ENCODE assay signal across 1 cellular context in the genomic region with DNA sequence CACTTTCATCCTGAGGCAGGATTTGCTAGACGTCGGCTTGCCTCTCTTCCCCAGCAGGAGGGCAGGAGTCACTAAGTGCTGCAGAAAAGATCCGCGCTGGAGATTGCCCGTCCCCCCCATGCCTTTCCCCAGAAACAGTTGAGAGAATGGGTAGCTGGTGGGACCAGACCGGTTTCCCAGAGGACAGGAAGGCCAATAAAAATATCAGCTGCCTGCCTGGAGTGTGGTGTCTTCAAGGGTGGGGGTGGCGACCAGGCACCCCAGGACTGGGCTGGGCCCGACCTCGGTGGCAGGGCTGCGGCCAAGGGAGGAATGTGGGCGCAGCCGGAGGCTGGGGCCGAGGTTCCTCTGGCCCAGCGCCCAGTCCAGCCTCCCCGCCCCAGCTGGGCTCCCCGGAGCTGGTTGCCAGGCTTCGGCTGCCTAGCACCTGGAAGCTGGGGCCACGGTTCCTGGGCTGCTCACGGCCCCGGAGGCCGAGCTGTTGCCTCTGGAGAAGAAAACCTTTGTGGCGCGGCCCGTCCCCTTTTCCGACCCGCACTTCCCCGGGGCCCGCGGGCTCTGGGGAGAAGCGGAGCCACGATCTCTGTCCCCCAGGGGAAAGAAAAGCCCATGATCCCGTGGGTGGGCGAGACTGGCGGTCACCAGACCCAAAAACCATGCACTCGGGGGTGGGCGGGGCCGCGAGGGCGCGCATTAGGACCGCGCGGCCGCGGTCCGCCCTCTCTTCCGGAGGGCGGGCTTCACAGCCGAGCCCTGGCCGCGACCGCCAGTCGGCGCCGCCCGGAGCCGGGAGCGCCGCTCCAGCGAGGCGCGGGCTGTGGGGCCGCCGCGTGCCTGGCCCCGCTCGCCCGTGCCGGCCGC.
TF ChIP-seq lines count a peak whose summit lies in the region.

A gene with protein sequence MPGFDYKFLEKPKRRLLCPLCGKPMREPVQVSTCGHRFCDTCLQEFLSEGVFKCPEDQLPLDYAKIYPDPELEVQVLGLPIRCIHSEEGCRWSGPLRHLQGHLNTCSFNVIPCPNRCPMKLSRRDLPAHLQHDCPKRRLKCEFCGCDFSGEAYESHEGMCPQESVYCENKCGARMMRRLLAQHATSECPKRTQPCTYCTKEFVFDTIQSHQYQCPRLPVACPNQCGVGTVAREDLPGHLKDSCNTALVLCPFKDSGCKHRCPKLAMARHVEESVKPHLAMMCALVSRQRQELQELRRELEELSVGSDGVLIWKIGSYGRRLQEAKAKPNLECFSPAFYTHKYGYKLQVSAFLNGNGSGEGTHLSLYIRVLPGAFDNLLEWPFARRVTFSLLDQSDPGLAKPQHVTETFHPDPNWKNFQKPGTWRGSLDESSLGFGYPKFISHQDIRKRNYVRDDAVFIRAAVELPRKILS (plus strand): TSS at position 769 of the 861 bp plus-strand sequence. CDS start 102 bp downstream, outside the sequence.

TF ChIP-seq in K562, 482 proteins besides CTCF, POLR2A, EP300 and RAD21 (continued from another document and continues in another):
- TF ChIP-seq, protein P1, sequence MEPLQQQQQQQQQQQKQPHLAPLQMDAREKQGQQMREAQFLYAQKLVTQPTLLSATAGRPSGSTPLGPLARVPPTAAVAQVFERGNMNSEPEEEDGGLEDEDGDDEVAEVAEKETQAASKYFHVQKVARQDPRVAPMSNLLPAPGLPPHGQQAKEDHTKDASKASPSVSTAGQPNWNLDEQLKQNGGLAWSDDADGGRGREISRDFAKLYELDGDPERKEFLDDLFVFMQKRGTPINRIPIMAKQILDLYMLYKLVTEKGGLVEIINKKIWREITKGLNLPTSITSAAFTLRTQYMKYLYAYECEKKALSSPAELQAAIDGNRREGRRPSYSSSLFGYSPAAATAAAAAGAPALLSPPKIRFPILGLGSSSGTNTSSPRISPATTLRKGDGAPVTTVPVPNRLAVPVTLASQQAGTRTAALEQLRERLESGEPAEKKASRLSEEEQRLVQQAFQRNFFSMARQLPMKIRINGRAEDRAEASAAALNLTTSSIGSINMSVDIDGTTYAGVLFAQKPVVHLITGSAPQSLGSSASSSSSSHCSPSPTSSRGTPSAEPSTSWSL (CRISPR knock-in tag; IDR thresholded peaks at IDR 0.05; ENCODE audit: borderline replicate concordance): no peak
- TF ChIP-seq ZBTB7A (IDR thresholded peaks at IDR 0.05; ENCODE audit: borderline replicate concordance, control insufficient read depth, low read depth, low read length): peak; percentile 82; the same call in 1 of the 2 replicates
- TF ChIP-seq NFRKB (IDR thresholded peaks at IDR 0.05; ENCODE audit: low read depth): no peak; the same call in 1 of the 2 replicates
- TF ChIP-seq, protein P2, sequence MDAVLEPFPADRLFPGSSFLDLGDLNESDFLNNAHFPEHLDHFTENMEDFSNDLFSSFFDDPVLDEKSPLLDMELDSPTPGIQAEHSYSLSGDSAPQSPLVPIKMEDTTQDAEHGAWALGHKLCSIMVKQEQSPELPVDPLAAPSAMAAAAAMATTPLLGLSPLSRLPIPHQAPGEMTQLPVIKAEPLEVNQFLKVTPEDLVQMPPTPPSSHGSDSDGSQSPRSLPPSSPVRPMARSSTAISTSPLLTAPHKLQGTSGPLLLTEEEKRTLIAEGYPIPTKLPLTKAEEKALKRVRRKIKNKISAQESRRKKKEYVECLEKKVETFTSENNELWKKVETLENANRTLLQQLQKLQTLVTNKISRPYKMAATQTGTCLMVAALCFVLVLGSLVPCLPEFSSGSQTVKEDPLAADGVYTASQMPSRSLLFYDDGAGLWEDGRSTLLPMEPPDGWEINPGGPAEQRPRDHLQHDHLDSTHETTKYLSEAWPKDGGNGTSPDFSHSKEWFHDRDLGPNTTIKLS (IDR thresholded peaks at IDR 0.05; ENCODE audit: borderline replicate concordance, low read depth): peak; percentile 31
- TF ChIP-seq, protein P3, sequence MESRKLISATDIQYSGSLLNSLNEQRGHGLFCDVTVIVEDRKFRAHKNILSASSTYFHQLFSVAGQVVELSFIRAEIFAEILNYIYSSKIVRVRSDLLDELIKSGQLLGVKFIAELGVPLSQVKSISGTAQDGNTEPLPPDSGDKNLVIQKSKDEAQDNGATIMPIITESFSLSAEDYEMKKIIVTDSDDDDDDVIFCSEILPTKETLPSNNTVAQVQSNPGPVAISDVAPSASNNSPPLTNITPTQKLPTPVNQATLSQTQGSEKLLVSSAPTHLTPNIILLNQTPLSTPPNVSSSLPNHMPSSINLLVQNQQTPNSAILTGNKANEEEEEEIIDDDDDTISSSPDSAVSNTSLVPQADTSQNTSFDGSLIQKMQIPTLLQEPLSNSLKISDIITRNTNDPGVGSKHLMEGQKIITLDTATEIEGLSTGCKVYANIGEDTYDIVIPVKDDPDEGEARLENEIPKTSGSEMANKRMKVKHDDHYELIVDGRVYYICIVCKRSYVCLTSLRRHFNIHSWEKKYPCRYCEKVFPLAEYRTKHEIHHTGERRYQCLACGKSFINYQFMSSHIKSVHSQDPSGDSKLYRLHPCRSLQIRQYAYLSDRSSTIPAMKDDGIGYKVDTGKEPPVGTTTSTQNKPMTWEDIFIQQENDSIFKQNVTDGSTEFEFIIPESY (CRISPR knock-in tag; IDR thresholded peaks at IDR 0.05): no peak
- TF ChIP-seq, protein P4, sequence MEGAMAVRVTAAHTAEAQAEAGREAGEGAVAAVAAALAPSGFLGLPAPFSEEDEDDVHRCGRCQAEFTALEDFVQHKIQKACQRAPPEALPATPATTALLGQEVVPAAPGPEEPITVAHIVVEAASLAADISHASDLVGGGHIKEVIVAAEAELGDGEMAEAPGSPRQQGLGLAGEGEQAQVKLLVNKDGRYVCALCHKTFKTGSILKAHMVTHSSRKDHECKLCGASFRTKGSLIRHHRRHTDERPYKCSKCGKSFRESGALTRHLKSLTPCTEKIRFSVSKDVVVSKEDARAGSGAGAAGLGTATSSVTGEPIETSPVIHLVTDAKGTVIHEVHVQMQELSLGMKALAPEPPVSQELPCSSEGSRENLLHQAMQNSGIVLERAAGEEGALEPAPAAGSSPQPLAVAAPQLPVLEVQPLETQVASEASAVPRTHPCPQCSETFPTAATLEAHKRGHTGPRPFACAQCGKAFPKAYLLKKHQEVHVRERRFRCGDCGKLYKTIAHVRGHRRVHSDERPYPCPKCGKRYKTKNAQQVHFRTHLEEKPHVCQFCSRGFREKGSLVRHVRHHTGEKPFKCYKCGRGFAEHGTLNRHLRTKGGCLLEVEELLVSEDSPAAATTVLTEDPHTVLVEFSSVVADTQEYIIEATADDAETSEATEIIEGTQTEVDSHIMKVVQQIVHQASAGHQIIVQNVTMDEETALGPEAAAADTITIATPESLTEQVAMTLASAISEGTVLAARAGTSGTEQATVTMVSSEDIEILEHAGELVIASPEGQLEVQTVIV (CRISPR knock-in tag; IDR thresholded peaks at IDR 0.05; ENCODE audit: borderline replicate concordance): no peak
- no peak for TF ChIP-seq BRD9 (IDR thresholded peaks at IDR 0.05; ENCODE audit: low read depth, partially characterized antibody)
- no peak for TF ChIP-seq SIX5 (IDR thresholded peaks at IDR 0.05; ENCODE audit: borderline replicate concordance in 1 of 2, insufficient read depth in 1 of 2, low read depth in 1 of 2, low read length in 2 of 2)
- no peak; the same call in 1 of the 2 replicates for TF ChIP-seq GABPB1 (CRISPR knock-in tag; IDR thresholded peaks at IDR 0.05)
- no peak for TF ChIP-seq WHSC1 (IDR thresholded peaks at IDR 0.05; ENCODE audit: low read length)
- 0 out of 2 replicates have a peak, but pooled peaks have one; percentile 59 for TF ChIP-seq GATAD2A (IDR thresholded peaks at IDR 0.05)
- no peak for TF ChIP-seq HSF4 (CRISPR knock-in tag; IDR thresholded peaks at IDR 0.05; ENCODE audit: borderline replicate concordance)
- TF ChIP-seq ZKSCAN3 (CRISPR knock-in tag; IDR thresholded peaks at IDR 0.05): no peak
- no peak for TF ChIP-seq POLR3A (IDR thresholded peaks at IDR 0.05; ENCODE audit: borderline replicate concordance, extremely low read depth, insufficient read depth, insufficient read length)
- no peak for TF ChIP-seq ARNT (IDR thresholded peaks at IDR 0.05)
- TF ChIP-seq SREBF2 (CRISPR knock-in tag; IDR thresholded peaks at IDR 0.05): no peak
- no peak for TF ChIP-seq NR2C1 (IDR thresholded peaks at IDR 0.05)
- TF ChIP-seq NR2C1 (tag; IDR thresholded peaks at IDR 0.05): no peak
- TF ChIP-seq, protein P5, sequence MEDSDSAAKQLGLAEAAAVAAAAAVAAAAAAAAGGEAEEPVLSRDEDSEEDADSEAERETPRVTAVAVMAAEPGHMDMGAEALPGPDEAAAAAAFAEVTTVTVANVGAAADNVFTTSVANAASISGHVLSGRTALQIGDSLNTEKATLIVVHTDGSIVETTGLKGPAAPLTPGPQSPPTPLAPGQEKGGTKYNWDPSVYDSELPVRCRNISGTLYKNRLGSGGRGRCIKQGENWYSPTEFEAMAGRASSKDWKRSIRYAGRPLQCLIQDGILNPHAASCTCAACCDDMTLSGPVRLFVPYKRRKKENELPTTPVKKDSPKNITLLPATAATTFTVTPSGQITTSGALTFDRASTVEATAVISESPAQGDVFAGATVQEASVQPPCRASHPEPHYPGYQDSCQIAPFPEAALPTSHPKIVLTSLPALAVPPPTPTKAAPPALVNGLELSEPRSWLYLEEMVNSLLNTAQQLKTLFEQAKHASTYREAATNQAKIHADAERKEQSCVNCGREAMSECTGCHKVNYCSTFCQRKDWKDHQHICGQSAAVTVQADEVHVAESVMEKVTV (CRISPR knock-in tag; IDR thresholded peaks at IDR 0.05): no peak
- TF ChIP-seq HNRNPUL1 (IDR thresholded peaks at IDR 0.05; ENCODE audit: low read length): no peak
- no peak for TF ChIP-seq CEBPG (CRISPR knock-in tag; IDR thresholded peaks at IDR 0.05)
- no peak for TF ChIP-seq CEBPG (tag; conservative IDR thresholded peaks at IDR 0.05 in 1 of 2, IDR thresholded peaks at IDR 0.05 in 1 of 2)
- TF ChIP-seq FIP1L1 (IDR thresholded peaks at IDR 0.05; ENCODE audit: low read depth, low read length, poor library complexity, severe bottlenecking): peak; percentile 57
- TF ChIP-seq, protein P6, sequence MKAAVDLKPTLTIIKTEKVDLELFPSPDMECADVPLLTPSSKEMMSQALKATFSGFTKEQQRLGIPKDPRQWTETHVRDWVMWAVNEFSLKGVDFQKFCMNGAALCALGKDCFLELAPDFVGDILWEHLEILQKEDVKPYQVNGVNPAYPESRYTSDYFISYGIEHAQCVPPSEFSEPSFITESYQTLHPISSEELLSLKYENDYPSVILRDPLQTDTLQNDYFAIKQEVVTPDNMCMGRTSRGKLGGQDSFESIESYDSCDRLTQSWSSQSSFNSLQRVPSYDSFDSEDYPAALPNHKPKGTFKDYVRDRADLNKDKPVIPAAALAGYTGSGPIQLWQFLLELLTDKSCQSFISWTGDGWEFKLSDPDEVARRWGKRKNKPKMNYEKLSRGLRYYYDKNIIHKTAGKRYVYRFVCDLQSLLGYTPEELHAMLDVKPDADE (conservative IDR thresholded peaks at IDR 0.05; ENCODE audit: control insufficient read depth, low read depth, low read length): peak; percentile 94
- TF ChIP-seq, protein P7, sequence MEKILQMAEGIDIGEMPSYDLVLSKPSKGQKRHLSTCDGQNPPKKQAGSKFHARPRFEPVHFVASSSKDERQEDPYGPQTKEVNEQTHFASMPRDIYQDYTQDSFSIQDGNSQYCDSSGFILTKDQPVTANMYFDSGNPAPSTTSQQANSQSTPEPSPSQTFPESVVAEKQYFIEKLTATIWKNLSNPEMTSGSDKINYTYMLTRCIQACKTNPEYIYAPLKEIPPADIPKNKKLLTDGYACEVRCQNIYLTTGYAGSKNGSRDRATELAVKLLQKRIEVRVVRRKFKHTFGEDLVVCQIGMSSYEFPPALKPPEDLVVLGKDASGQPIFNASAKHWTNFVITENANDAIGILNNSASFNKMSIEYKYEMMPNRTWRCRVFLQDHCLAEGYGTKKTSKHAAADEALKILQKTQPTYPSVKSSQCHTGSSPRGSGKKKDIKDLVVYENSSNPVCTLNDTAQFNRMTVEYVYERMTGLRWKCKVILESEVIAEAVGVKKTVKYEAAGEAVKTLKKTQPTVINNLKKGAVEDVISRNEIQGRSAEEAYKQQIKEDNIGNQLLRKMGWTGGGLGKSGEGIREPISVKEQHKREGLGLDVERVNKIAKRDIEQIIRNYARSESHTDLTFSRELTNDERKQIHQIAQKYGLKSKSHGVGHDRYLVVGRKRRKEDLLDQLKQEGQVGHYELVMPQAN (IDR thresholded peaks at IDR 0.05; ENCODE audit: borderline replicate concordance): peak; percentile 87
- peak; percentile 89 for TF ChIP-seq BHLHE40 (IDR thresholded peaks at IDR 0.05; ENCODE audit: low read length)
- TF ChIP-seq MTF1 (CRISPR knock-in tag; IDR thresholded peaks at IDR 0.05; ENCODE audit: borderline replicate concordance): no peak; the same call in 1 of the 2 replicates
- TF ChIP-seq, protein P8, sequence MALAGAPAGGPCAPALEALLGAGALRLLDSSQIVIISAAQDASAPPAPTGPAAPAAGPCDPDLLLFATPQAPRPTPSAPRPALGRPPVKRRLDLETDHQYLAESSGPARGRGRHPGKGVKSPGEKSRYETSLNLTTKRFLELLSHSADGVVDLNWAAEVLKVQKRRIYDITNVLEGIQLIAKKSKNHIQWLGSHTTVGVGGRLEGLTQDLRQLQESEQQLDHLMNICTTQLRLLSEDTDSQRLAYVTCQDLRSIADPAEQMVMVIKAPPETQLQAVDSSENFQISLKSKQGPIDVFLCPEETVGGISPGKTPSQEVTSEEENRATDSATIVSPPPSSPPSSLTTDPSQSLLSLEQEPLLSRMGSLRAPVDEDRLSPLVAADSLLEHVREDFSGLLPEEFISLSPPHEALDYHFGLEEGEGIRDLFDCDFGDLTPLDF (CRISPR knock-in tag; IDR thresholded peaks at IDR 0.05): peak; percentile 68
- TF ChIP-seq, protein P9, sequence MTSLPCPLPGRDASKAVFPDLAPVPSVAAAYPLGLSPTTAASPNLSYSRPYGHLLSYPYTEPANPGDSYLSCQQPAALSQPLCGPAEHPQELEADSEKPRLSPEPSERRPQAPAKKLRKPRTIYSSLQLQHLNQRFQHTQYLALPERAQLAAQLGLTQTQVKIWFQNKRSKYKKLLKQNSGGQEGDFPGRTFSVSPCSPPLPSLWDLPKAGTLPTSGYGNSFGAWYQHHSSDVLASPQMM (CRISPR knock-in tag; IDR thresholded peaks at IDR 0.05): no peak
- TF ChIP-seq, protein P10, sequence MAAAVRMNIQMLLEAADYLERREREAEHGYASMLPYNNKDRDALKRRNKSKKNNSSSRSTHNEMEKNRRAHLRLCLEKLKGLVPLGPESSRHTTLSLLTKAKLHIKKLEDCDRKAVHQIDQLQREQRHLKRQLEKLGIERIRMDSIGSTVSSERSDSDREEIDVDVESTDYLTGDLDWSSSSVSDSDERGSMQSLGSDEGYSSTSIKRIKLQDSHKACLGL (CRISPR knock-in tag; IDR thresholded peaks at IDR 0.05; ENCODE audit: borderline replicate concordance, poor library complexity, severe bottlenecking): no peak
- no peak for TF ChIP-seq ZNF444 (CRISPR knock-in tag; IDR thresholded peaks at IDR 0.05)
- TF ChIP-seq, protein P11, sequence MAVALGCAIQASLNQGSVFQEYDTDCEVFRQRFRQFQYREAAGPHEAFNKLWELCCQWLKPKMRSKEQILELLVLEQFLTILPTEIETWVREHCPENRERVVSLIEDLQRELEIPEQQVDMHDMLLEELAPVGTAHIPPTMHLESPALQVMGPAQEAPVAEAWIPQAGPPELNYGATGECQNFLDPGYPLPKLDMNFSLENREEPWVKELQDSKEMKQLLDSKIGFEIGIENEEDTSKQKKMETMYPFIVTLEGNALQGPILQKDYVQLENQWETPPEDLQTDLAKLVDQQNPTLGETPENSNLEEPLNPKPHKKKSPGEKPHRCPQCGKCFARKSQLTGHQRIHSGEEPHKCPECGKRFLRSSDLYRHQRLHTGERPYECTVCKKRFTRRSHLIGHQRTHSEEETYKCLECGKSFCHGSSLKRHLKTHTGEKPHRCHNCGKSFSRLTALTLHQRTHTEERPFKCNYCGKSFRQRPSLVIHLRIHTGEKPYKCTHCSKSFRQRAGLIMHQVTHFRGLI (CRISPR knock-in tag; IDR thresholded peaks at IDR 0.05): no peak
- TF ChIP-seq ZNF644 (tag; IDR thresholded peaks at IDR 0.05; ENCODE audit: low read depth): no peak
- TF ChIP-seq SRSF1 (IDR thresholded peaks at IDR 0.05; ENCODE audit: low read depth, low read length): no peak; the same call in 1 of the 2 replicates
- TF ChIP-seq GATAD2B (IDR thresholded peaks at IDR 0.05; ENCODE audit: borderline replicate concordance): no peak; the same call in none of the 2 replicates
